Comparison of ENCODE assay signal across 11 cellular contexts in the genomic region with DNA sequence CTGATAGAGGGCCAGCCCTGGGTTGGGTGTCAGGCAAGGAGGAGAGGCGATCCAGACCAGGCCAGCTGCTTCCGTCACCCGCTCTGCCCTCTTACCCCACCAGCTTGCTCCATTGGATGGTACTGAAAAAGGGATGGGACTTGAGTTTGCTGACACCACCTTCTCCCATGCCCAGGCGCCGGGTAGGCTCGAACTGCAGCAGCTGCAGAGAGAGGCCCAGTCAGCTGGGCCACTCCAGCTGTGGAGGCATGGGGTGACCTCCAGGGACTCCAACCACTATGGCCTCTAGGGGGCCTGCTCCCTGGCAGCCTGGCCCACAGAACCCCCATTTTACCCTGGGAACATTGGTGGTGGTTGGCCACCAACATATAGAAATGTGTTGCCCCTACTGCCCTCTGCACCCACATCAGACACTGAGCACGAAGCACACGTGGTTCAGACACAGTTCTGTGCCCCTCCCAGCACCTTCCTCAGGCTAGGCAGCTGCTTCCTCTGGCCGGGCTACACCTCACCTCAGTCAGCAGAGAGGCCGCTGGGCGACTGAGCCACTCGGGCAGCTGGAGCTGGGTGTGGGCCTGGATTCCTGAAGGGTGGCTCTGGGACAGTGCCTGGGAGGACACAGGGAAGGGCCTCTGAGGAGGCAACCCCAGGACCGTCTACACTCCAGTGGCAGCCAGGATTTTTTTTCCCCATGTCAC. TPM values are rescaled to one million over a fixed set of nuclear protein-coding genes. Genes with fewer than 3 reads are reported as not detected.
DNase-seq lines count a peak whose midpoint lies in the region; ATAC-seq and TF ChIP-seq lines count a peak whose summit lies in the region.
"Had no signal": no experiment of that assay in that cellular context is flagged by ENCODE, and none has a peak within 500 bp of the region (broad histone marks: within the 10 kb centered on the region; RNA-seq: fewer than 3 reads in every experiment).

No MANE protein-coding gene starts in this region.

- H3K27me3 ChIP-seq in DOHH2 (ENCODE audit: control insufficient read depth, low read length), result no peaks in the 10 kb centered on the region

- peaks cover 3% of the 10 kb centered on the region; the same call in 1 of the 2 replicates for H4K20me1 ChIP-seq in DOHH2 (ENCODE audit: control insufficient read depth, insufficient read depth, low read depth, low read length)

- peaks cover 28% of the 10 kb centered on the region for H3K36me3 Mint-ChIP-seq in effector memory CD8-positive, alpha-beta T cell (ENCODE audit: insufficient read depth)

- H3K9me3 Mint-ChIP-seq in effector memory CD8-positive, alpha-beta T cell, result no peaks in the 10 kb centered on the region

- no peaks in the 10 kb centered on the region for H3K9me2 ChIP-seq in DOHH2 (replicated peaks; ENCODE audit: control insufficient read depth, low read length)

- DNase-seq in HFF-Myc (ENCODE audit: extremely low read depth, low read depth), result no peak
- no peak for DNase-seq in astrocyte of the cerebellum (ENCODE audit: low read depth)
- peak; percentile 46 to 69 (median 63) for DNase-seq in mucosa of descending colon
- no peak for DNase-seq in effector memory CD8-positive, alpha-beta T cell
- DNase-seq in H4 (ENCODE audit: low spot score), result no peak
- no peak for DNase-seq in activated CD8-positive, alpha-beta memory T cell treated with anti-CD3 and anti-CD28 coated beads for 24 hours
- DNase-seq in GDM1 (lab: John Stamatoyannopoulos, UW), result no peak
- DNase-seq: NCI-H1436 had no signal

- H3K4me3 ChIP-seq in DOHH2 (ENCODE audit: low read length), result no peak overlapping the region
- no peak overlapping the region for H3K4me3 ChIP-seq in HFF-Myc (replicated peaks; ENCODE audit: low read depth, low read length)
- H3K4me3 ChIP-seq in astrocyte of the cerebellum (ENCODE audit: low read depth, low read length), result no peak overlapping the region
- H3K4me3 ChIP-seq in mucosa of descending colon, result no peak overlapping the region
- H3K4me3 ChIP-seq: coronary artery, prostate gland had no signal

- H3K27ac Mint-ChIP-seq in effector memory CD8-positive, alpha-beta T cell, result no peak overlapping the region

- H3K4me3 Mint-ChIP-seq in effector memory CD8-positive, alpha-beta T cell, result no peak overlapping the region

- no peaks in the 10 kb centered on the region for H3K79me2 ChIP-seq in DOHH2 (ENCODE audit: control insufficient read depth, low read length)

- H3K9me3 ChIP-seq in DOHH2 (ENCODE audit: control insufficient read depth, insufficient read depth, low read length) (no peaks in the 10 kb centered on the region), mucosa of descending colon (no peaks in the 10 kb centered on the region)
- H3K9me3 ChIP-seq: prostate gland had no signal

- in situ Hi-C loops in astrocyte of the cerebellum (cut with HindIII; ENCODE audit: low sequenced_read_pairs), result loop anchor here (25.0 kb wide), 1 partner anchor 180 kb away; no protein-coding TSS in a partner anchor

- TF ChIP-seq CTCF in DOHH2 (IDR thresholded peaks at IDR 0.05; ENCODE audit: low read depth, low read length, poor library complexity, severe bottlenecking), result peak; percentile 53
- peak; percentile 35 for TF ChIP-seq CTCF in HFF-Myc (IDR thresholded peaks at IDR 0.05; ENCODE audit: low read depth, low read length, missing control alignments)
- TF ChIP-seq CTCF in astrocyte of the cerebellum (IDR thresholded peaks at IDR 0.05; ENCODE audit: low read depth, low read length, missing control alignments), result peak; percentile 26
- no peak for TF ChIP-seq CTCF in mucosa of descending colon (IDR thresholded peaks at IDR 0.05)

- peaks cover 22% of the 10 kb centered on the region for H3K4me1 ChIP-seq in DOHH2 (ENCODE audit: control insufficient read depth, low read length)
- H3K4me1 ChIP-seq in mucosa of descending colon (ENCODE audit: low read depth), result peaks cover 12% of the 10 kb centered on the region
- H3K4me1 ChIP-seq: prostate gland had no signal

- H3K36me3 ChIP-seq in DOHH2 (ENCODE audit: control insufficient read depth, low read length), result peaks cover 43% of the 10 kb centered on the region
- peaks cover 11% of the 10 kb centered on the region for H3K36me3 ChIP-seq in mucosa of descending colon (ENCODE audit: low read depth)

- peaks cover 5 to 6% of the 10 kb centered on the region in 2 donors for H3K4me1 Mint-ChIP-seq in effector memory CD8-positive, alpha-beta T cell (ENCODE audit: low read depth in 2 of 2)

- peaks cover 20% of the 10 kb centered on the region for H3F3A ChIP-seq in DOHH2 (ENCODE audit: control insufficient read depth, insufficient read depth)

- no peak overlapping the region for H3K27ac ChIP-seq in DOHH2 (ENCODE audit: low read depth, low read length)
- H3K27ac ChIP-seq: coronary artery, prostate gland had no signal

- intact Hi-C loops in mucosa of descending colon (cut with DNase I, micrococcal nuclease), result loop anchor here in 1 of 2 donors (5.0 kb wide), 1 partner anchor 45 kb away; no protein-coding TSS in a partner anchor

- H3K4me2 ChIP-seq in DOHH2 (ENCODE audit: low read length), result no peak overlapping the region

- ATAC-seq in mucosa of descending colon, result peak; percentile 65
- no peak for ATAC-seq in effector memory CD8-positive, alpha-beta T cell (replicated peaks)

- no peaks in the 10 kb centered on the region for H3K27me3 Mint-ChIP-seq in effector memory CD8-positive, alpha-beta T cell

RNA-seq across cellular contexts. Expression of gene RPS6KL1, which starts 16.0 kb away (rescaled TPM):
- 10 to 100 TPM in 2 of 3 donors, 1 to 10 TPM in 1; 7.7 to 12.7 (median 11.5) TPM for total RNA-seq in mucosa of descending colon
- not detected in 2 replicates for total RNA-seq in H4 (2014; rRNA removed; shearing (Covaris generic))

RNA-seq across cellular contexts. Expression of gene DLST, which starts 25.4 kb away (rescaled TPM):
- 100 to 1,000 TPM; 106 to 125 (median 121) TPM for total RNA-seq in mucosa of descending colon
- total RNA-seq in H4 (2014; rRNA removed; shearing (Covaris generic)), result 26.1 and 29.9 TPM in 2 replicates

RNA-seq across cellular contexts. Expression of gene PROX2, which starts 31.1 kb away (rescaled TPM):
- total RNA-seq in mucosa of descending colon, result under 1 TPM in 2 of 3 donors, not detected in 1; 0.07 to 0.09 TPM
- not detected in 2 replicates for total RNA-seq in H4 (2014; rRNA removed; shearing (Covaris generic))
- total RNA-seq: prostate gland had no signal

RNA-seq across cellular contexts. Expression of gene PGF, which starts 48.3 kb away (rescaled TPM):
- total RNA-seq in mucosa of descending colon, result 1 to 10 TPM in 2 of 3 donors, under 1 TPM in 1; 0.96 to 3.1 (median 2.3) TPM
- total RNA-seq in H4 (2014; rRNA removed; shearing (Covaris generic)), result 2.6 and 3.1 TPM in 2 replicates

Comparison
In these comparisons a context has a peak if more than half of its experiments do, and no peak if none do; other contexts are left out.
1. DNase-seq: peak in mucosa of descending colon (3 of 3); none in HFF-Myc (single experiment), astrocyte of the cerebellum (single experiment), effector memory CD8-positive, alpha-beta T cell (0 of 3), H4 (single experiment), activated CD8-positive, alpha-beta memory T cell treated with anti-CD3 and anti-CD28 coated beads for 24 hours (single experiment) and GDM1 (single experiment).